13 cellular contexts compared by ENCODE assay signal in genomic region chr21:16608209-16608830, GRCh38.
A peak's percentile ranks its signal among the peaks of the same experiment; 100 is the strongest.
DNase-seq lines count a peak whose midpoint lies in the region; ATAC-seq and TF ChIP-seq lines count a peak whose summit lies in the region.
"Had no signal": no experiment of that assay in that cellular context is flagged by ENCODE, and none has a peak within 500 bp of the region (broad histone marks: within the 10 kb centered on the region; RNA-seq: fewer than 3 reads in every experiment).

No MANE protein-coding gene starts in this region.

- CTCF ChIA-PET in PC-3 (lab: Charles Lee) = no interaction called here

- H3K9ac ChIP-seq in PC-3 (ENCODE audit: low read length) = no peak overlapping the region

- H3K9me2 ChIP-seq in PC-3 (replicated peaks; ENCODE audit: low read length) = no peaks in the 10 kb centered on the region

- H3K9me3 ChIP-seq in PC-3 (ENCODE audit: low read length) = no peaks in the 10 kb centered on the region
- H3K9me3 ChIP-seq: tibial artery had no signal

- TF ChIP-seq CTCF in PC-3 (conservative IDR thresholded peaks at IDR 0.05; ENCODE audit: low read depth, low read length) = peak; percentile 42; the same call in 1 of the 2 replicates
- TF ChIP-seq CTCF in fibroblast of mammary gland (conservative IDR thresholded peaks at IDR 0.05; ENCODE audit: control insufficient read depth, insufficient read depth, low read depth, low read length) = peak; percentile 18
- TF ChIP-seq CTCF in progenitor cell of endocrine pancreas (IDR thresholded peaks at IDR 0.05; ENCODE audit: unreplicated experiment) = peak; percentile 24

- H3K4me3 Mint-ChIP-seq in progenitor cell of endocrine pancreas (ENCODE audit: low read depth) = no peak overlapping the region
- H3K4me3 Mint-ChIP-seq: activated T-cell treated with anti-CD3 and anti-CD28 coated beads, Interleukin-2, amount 50 U/mL, for 72 hours had no signal

- H3F3A ChIP-seq in PC-3 (ENCODE audit: low read length, unreplicated experiment) = no peaks in the 10 kb centered on the region

- H4K20me1 ChIP-seq in PC-3 (ENCODE audit: low read length) = no peaks in the 10 kb centered on the region

- H3K4me2 ChIP-seq in PC-3 (ENCODE audit: low read length) = no peak overlapping the region

- H3K4me1 ChIP-seq in PC-3 (ENCODE audit: insufficient read depth, low read length) = no peaks in the 10 kb centered on the region
- H3K4me1 ChIP-seq: tibial artery had no signal

- no peaks in the 10 kb centered on the region for H3K27me3 ChIP-seq in PC-3 (ENCODE audit: low read length)
- H3K27me3 ChIP-seq: tibial artery had no signal

- DNase-seq in NCI-H82 (lab: John Stamatoyannopoulos, UW) (peak; percentile 24), NCI-H82 treated with DMSO at 0.1 percent for 48 hours (lab: John Stamatoyannopoulos, UW; ENCODE audit: unreplicated experiment) (no peak), PC-3 (peak; percentile 29), fibroblast of mammary gland (ENCODE audit: low read depth) (peak; percentile 17), progenitor cell of endocrine pancreas (ENCODE audit: low spot score, unreplicated experiment) (no peak)
- DNase-seq in activated CD4-positive, alpha-beta T cell treated with anti-CD3 and anti-CD28 coated beads, Interleukin-2, amount 50 U/mL, for 4 hours = no peak
- DNase-seq in stimulated activated CD4-positive, alpha-beta T cell treated with anti-CD3 and anti-CD28 coated beads, Interleukin-4, amount 100 ng/mL, for 4 hours = no peak
- DNase-seq: activated CD4-positive, CD25-positive, alpha-beta regulatory T cell treated with anti-CD3 and anti-CD28 coated beads, Interleukin-2, amount 50 U/mL, for 72 hours; activated T-cell treated with anti-CD3 and anti-CD28 coated beads, Interleukin-2, amount 50 U/mL, for 72 hours; MV-4-11; NCI-H510A treated with DMSO at 0.1 percent for 48 hours; tibial artery had no signal

- H3K9me3 Mint-ChIP-seq in progenitor cell of endocrine pancreas (ENCODE audit: low read depth) = no peaks in the 10 kb centered on the region

- no peaks in the 10 kb centered on the region for H3K36me3 Mint-ChIP-seq in progenitor cell of endocrine pancreas (ENCODE audit: insufficient read depth)

- H2AFZ ChIP-seq in PC-3 (ENCODE audit: low read length) = no peak overlapping the region

- no peak overlapping the region for H3K27ac ChIP-seq in PC-3 (ENCODE audit: low read length)
- H3K27ac ChIP-seq: tibial artery had no signal

- POLR2A ChIA-PET in PC-3 (lab: Charles Lee; ENCODE audit: unreplicated experiment) = no interaction called here

- intact Hi-C loops in PC-3 (cut with micrococcal nuclease) = no loop called here

- H3K4me3 ChIP-seq in PC-3 (ENCODE audit: low read length) (no peak overlapping the region), fibroblast of mammary gland (ENCODE audit: control insufficient read depth, low read depth, low read length) (no peak overlapping the region)
- H3K4me3 ChIP-seq: tibial artery had no signal

- ATAC-seq in PC-3 (no peak), HG02610 (IDR thresholded peaks at IDR 0.05; ENCODE audit: unreplicated experiment) (no peak)
- ATAC-seq: activated T-cell treated with anti-CD3 and anti-CD28 coated beads, Interleukin-2, amount 50 U/mL, for 72 hours had no signal

- H3K27ac Mint-ChIP-seq in progenitor cell of endocrine pancreas = no peak overlapping the region
- H3K27ac Mint-ChIP-seq: activated T-cell treated with anti-CD3 and anti-CD28 coated beads, Interleukin-2, amount 50 U/mL, for 72 hours had no signal

- no peaks in the 10 kb centered on the region for H3K79me2 ChIP-seq in PC-3 (ENCODE audit: low read length)

- no TSS peak for BruUV-seq in PC-3 (replicated peaks; lab: Mats Ljungman, UMichigan)

- no peaks in the 10 kb centered on the region; the same call in 1 of the 2 replicates for H3K36me3 ChIP-seq in PC-3 (ENCODE audit: low read depth, low read length)

- no peaks in the 10 kb centered on the region for H3K27me3 Mint-ChIP-seq in progenitor cell of endocrine pancreas

- H3K4me1 Mint-ChIP-seq in progenitor cell of endocrine pancreas (ENCODE audit: low read depth) = peaks cover 19% of the 10 kb centered on the region

Comparison
In these comparisons a context has a peak if more than half of its experiments do, and no peak if none do; other contexts are left out.
1. DNase-seq: peak in NCI-H82 (single experiment), PC-3 (single experiment) and fibroblast of mammary gland (single experiment); none in NCI-H82 treated with DMSO at 0.1 percent for 48 hours (single experiment), progenitor cell of endocrine pancreas (single experiment), activated CD4-positive, alpha-beta T cell treated with anti-CD3 and anti-CD28 coated beads, Interleukin-2, amount 50 U/mL, for 4 hours (0 of 2) and stimulated activated CD4-positive, alpha-beta T cell treated with anti-CD3 and anti-CD28 coated beads, Interleukin-4, amount 100 ng/mL, for 4 hours (0 of 2).
2. Peak in every context shown above with its lines, with median percentiles within 50 percentile points of each other: CTCF ChIP-seq.